ENCODE assay signal across 1 cellular context in the genomic region with DNA sequence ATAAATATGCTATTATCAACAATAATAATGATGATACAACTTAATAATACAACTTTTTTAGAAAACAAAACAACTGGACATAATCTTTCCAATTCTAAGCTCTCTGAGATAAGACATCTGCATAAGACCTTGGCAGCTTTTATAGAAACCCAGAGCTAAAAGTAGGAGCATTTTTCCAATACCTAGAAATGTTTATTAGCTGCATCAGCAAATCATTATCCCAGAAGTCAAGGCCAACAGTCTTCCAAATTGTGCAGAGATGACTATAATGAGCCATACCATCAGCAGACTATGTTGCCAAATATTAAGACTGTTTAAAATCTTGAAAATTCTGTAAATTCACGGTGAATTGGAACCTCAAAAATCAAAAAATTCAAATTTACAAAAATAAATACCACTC.
TF ChIP-seq lines count a peak whose summit lies in the region.

No MANE protein-coding gene starts in this region.

TF ChIP-seq in HepG2, 621 proteins besides CTCF, POLR2A, EP300 and RAD21:
- no peak for TF ChIP-seq ZNF235 (CRISPR knock-in tag; IDR thresholded peaks at IDR 0.05; ENCODE audit: borderline replicate concordance)
- TF ChIP-seq MAFK (conservative IDR thresholded peaks at IDR 0.05 in 1 of 2, IDR thresholded peaks at IDR 0.05 in 1 of 2; ENCODE audit: low read length in 2 of 2) = peak; percentile 54 to 78; a peak in 3 of 4 replicates
- TF ChIP-seq MAFF (IDR thresholded peaks at IDR 0.05; ENCODE audit: low read depth, low read length) = peak; percentile 73
